8 cellular contexts compared by ENCODE assay signal in the genomic region with DNA sequence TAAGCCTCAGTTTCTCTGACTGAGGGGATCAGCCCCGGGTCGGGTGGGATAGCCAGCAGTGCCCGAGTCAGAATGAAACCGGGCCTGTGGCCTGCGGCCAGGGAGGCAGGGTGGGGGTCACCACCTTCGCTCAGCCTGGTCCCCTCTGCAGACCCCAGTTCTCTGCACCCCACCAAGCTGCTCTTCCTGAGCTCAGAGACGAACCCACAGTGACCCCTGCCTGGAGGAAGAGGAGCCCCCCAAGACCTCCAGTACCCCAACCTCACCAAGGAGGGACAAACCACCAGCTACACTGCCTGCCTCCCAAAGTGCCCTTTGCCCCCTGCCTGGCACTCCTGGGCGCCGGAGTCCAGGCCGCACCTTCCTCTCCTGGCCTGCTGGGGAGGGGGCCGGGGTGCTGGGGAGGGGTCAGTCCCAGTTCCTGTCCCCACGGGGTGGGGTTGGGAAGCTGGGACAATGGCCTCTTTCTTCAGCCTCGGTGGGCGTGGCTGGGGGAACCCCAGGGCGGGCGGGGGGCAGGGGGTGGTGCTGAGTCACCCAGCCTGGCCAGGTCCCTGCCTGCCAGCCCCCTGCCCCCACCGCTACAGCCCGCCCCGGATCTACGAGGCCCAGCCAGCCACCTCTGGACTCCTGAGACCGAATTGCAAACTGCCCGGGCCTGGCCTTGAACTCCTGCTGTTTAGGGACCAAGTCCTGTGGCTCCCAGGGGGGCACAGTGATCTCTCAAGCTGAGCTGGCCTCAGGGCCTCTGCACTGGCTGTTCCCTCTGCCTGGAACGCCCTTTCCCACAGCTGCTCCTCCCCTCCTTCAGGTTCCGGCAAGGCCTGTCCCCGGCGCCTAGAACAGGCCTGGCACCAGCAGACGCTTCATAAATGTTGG. TPM values are rescaled to one million over a fixed set of nuclear protein-coding genes. Genes with fewer than 3 reads are reported as not detected.
DNase-seq lines count a peak whose midpoint lies in the region; ATAC-seq and TF ChIP-seq lines count a peak whose summit lies in the region.
"Had no signal": no experiment of that assay in that cellular context is flagged by ENCODE, and none has a peak within 500 bp of the region (broad histone marks: within the 10 kb centered on the region; RNA-seq: fewer than 3 reads in every experiment).

No MANE protein-coding gene starts in this region.

- intact Hi-C loops in lower leg skin (cut with DNase I; ENCODE audit: low total_unique reads) (no loop called here), tibial artery (cut with DNase I; ENCODE audit: low total_unique reads) (no loop called here)

- TF ChIP-seq CTCF in brain microvascular endothelial cell (IDR thresholded peaks at IDR 0.05; ENCODE audit: low read depth, low read length, missing control alignments) (no peak), lower leg skin (IDR thresholded peaks at IDR 0.05) (no peak), tibial artery (IDR thresholded peaks at IDR 0.05) (no peak)

- ATAC-seq in HG02678 (IDR thresholded peaks at IDR 0.05; ENCODE audit: unreplicated experiment): no peak
- ATAC-seq: HCT116 had no signal

- H3K27ac ChIP-seq in brain microvascular endothelial cell (peak overlapping the region; percentile 74), tibial artery (peak overlapping the region; percentile 33 to 65)

- DNase-seq in MG63 (peak; percentile 41), brain microvascular endothelial cell (no peak), lower leg skin (ENCODE audit: low spot score in 2 of 2) (peak; percentile 46 to 91), tibial artery (peak in 1 of 2 donors; percentile 69), NCI-H69 (lab: John Stamatoyannopoulos, UW) (no peak)
- no peak for DNase-seq in stimulated activated CD4-positive, alpha-beta T cell treated with anti-CD3 and anti-CD28 coated beads, Interleukin-2, amount 100 ng/mL, for 24 hours

- H3K36me3 ChIP-seq in MG63 (peaks cover 16% of the 10 kb centered on the region), brain microvascular endothelial cell (replicated peaks) (peaks cover 53% of the 10 kb centered on the region), tibial artery (peaks cover 34 to 79% (median 60%) of the 10 kb centered on the region in 3 donors)

- H3K4me3 ChIP-seq in MG63 (no peak overlapping the region), brain microvascular endothelial cell (ENCODE audit: low read depth, low read length) (no peak overlapping the region), lower leg skin (ENCODE audit: low read depth, poor library complexity, severe bottlenecking) (no peak overlapping the region), tibial artery (peak overlapping the region in 1 of 2 donors; percentile 9)

- in situ Hi-C loops in brain microvascular endothelial cell (cut with HindIII; ENCODE audit: low pct_ligation_motif_present, low sequenced_read_pairs): no loop called here

- H3K4me1 ChIP-seq in tibial artery: peaks cover 0 to 37% (median 32%) of the 10 kb centered on the region in 4 donors

- H3K9me3 ChIP-seq in MG63 (no peaks in the 10 kb centered on the region), tibial artery (no peaks in the 10 kb centered on the region)

- H3K27me3 ChIP-seq in MG63 (no peaks in the 10 kb centered on the region), brain microvascular endothelial cell (replicated peaks) (no peaks in the 10 kb centered on the region), tibial artery (no peaks in the 10 kb centered on the region)

- 33% methylated on average over 17 to 27 of the region's 27 CpGs for WGBS in lower leg skin, 2 donors

- TF ChIP-seq POLR2A in lower leg skin (IDR thresholded peaks at IDR 0.05): no peak

RNA-seq across cellular contexts. Expression of a gene that starts 14.3 kb away (rescaled TPM):
- 7.8 and 8.7 TPM in 2 replicates for total RNA-seq in MG63 (2014; rRNA removed; shearing (Covaris generic); ENCODE audit: low replicate concordance)
- 100 to 1,000 TPM; 138 to 162 (median 152) TPM for total RNA-seq in lower leg skin

RNA-seq across cellular contexts. Expression of a gene that starts 44.8 kb away (rescaled TPM):
- total RNA-seq in MG63 (2014; rRNA removed; shearing (Covaris generic); ENCODE audit: low replicate concordance): 7.4 and 10.4 TPM in 2 replicates
- total RNA-seq in lower leg skin: 10 to 100 TPM; 20.8 to 35.1 (median 26.9) TPM

Comparison
In these comparisons a context has a peak if more than half of its experiments do, and no peak if none do; other contexts are left out.
1. DNase-seq: peak in MG63 (single experiment) and lower leg skin (2 of 2); none in brain microvascular endothelial cell (single experiment), stimulated activated CD4-positive, alpha-beta T cell treated with anti-CD3 and anti-CD28 coated beads, Interleukin-2, amount 100 ng/mL, for 24 hours (0 of 2) and NCI-H69 (single experiment).
2. RNA of a gene that starts 14.3 kb away (total RNA-seq): 138 to 162 TPM in lower leg skin; 7.8 to 8.7 TPM in MG63; every median in the first group is over 10 times any median in the second.